16 cellular contexts compared by ENCODE assay signal in genomic region chr2:233919938-233920337, GRCh38. TPM values are rescaled to one million over a fixed set of nuclear protein-coding genes. Genes with fewer than 3 reads are reported as not detected.
DNase-seq lines count a peak whose midpoint lies in the region; ATAC-seq lines count a peak whose summit lies in the region.
"Had no signal": no experiment of that assay in that cellular context is flagged by ENCODE, and none has a peak within 500 bp of the region (broad histone marks: within the 10 kb centered on the region; RNA-seq: fewer than 3 reads in every experiment).

No MANE protein-coding gene starts in this region.

- H2BK15ac ChIP-seq in mesenchymal stem cell (ENCODE audit: low read depth, poor library complexity, severe bottlenecking), result no peak overlapping the region

- H2BK12ac ChIP-seq in mesenchymal stem cell (ENCODE audit: low read length in 2 of 2), result no peak overlapping the region

- no peak overlapping the region for H3K14ac ChIP-seq in mesenchymal stem cell (ENCODE audit: low read length in 2 of 2)

- DNase-seq in DMS53 (lab: John Stamatoyannopoulos, UW) (peak; percentile 22), DMS53 treated with DMSO at 0.1 percent for 48 hours (lab: John Stamatoyannopoulos, UW; ENCODE audit: unreplicated experiment) (no peak), MG63 (peak; percentile 46), amniotic epithelial cell (ENCODE audit: low read depth) (peak; percentile 6), mesenchymal stem cell (peak; percentile 32), NCI-H2107 (lab: John Stamatoyannopoulos, UW) (no peak), NCI-H2196 (lab: John Stamatoyannopoulos, UW; ENCODE audit: unreplicated experiment) (no peak)
- DNase-seq: Calu3, esophagus squamous epithelium, mucosa of descending colon, NCI-H2029, Peyer's patch, T-helper 9 cell had no signal

- no peak overlapping the region for H3K18ac ChIP-seq in mesenchymal stem cell (ENCODE audit: low read depth in 1 of 2, low read length in 2 of 2)

- no peak overlapping the region for H2BK120ac ChIP-seq in mesenchymal stem cell (ENCODE audit: low read depth, low read length)

- H3K79me1 ChIP-seq in mesenchymal stem cell (replicated peaks; ENCODE audit: low read length, poor library complexity, severe bottlenecking), result no peaks in the 10 kb centered on the region

- H4K8ac ChIP-seq in mesenchymal stem cell (ENCODE audit: low read length), result no peak overlapping the region

- no peak overlapping the region for H3K23ac ChIP-seq in mesenchymal stem cell (ENCODE audit: low read length in 2 of 2)

- H3K36me3 ChIP-seq in MG63 (no peaks in the 10 kb centered on the region), mesenchymal stem cell (ENCODE audit: control insufficient read depth in 1 of 2, insufficient read depth in 2 of 2, low read depth in 1 of 2, low read length in 2 of 2) (no peaks in the 10 kb centered on the region)
- H3K36me3 ChIP-seq: esophagus squamous epithelium, Peyer's patch had no signal

- no peak overlapping the region for H3K4ac ChIP-seq in mesenchymal stem cell (ENCODE audit: low read depth in 1 of 2, low read length in 2 of 2)

- H3K4me3 ChIP-seq in MG63, result no peak overlapping the region
- no peak overlapping the region for H3K4me3 ChIP-seq in mesenchymal stem cell (ENCODE audit: insufficient read depth in 1 of 2, low read depth in 1 of 2, low read length in 2 of 2)
- H3K4me3 ChIP-seq: esophagus squamous epithelium, mucosa of descending colon, Peyer's patch had no signal

- no peak overlapping the region for H3K27ac ChIP-seq in mesenchymal stem cell (ENCODE audit: low read length, poor library complexity, severe bottlenecking)
- H3K27ac ChIP-seq: 22Rv1, esophagus squamous epithelium, Peyer's patch had no signal

- 58% methylated on average over 3 of the region's 3 CpGs for WGBS in mesenchymal stem cell

- no peak overlapping the region for H4K91ac ChIP-seq in mesenchymal stem cell (ENCODE audit: low read length)

- no peak overlapping the region for H2AFZ ChIP-seq in mesenchymal stem cell (ENCODE audit: low read depth, low read length)

- ATAC-seq in GM18502 (IDR thresholded peaks at IDR 0.05; ENCODE audit: poor library complexity, unreplicated experiment), result no peak
- ATAC-seq: mucosa of descending colon had no signal

- peaks cover 24% of the 10 kb centered on the region for H3K27me3 ChIP-seq in MG63
- H3K27me3 ChIP-seq in mesenchymal stem cell (ENCODE audit: control insufficient read depth in 1 of 2, insufficient read depth in 1 of 2, low read length in 2 of 2), result peaks cover 27 to 39% of the 10 kb centered on the region in 2 experiments
- H3K27me3 ChIP-seq: Peyer's patch had no signal

- no peak overlapping the region for H2AK5ac ChIP-seq in mesenchymal stem cell (ENCODE audit: low read length, severe bottlenecking)

- H3K9me3 ChIP-seq in MG63 (no peaks in the 10 kb centered on the region), mesenchymal stem cell (ENCODE audit: control insufficient read depth, low read length) (no peaks in the 10 kb centered on the region)
- H3K9me3 ChIP-seq: esophagus squamous epithelium, mucosa of descending colon, Peyer's patch had no signal

- H3K4me1 ChIP-seq in mesenchymal stem cell (ENCODE audit: control insufficient read depth, insufficient read depth, low read depth, low read length), result peaks cover 2% of the 10 kb centered on the region
- H3K4me1 ChIP-seq: esophagus squamous epithelium, Peyer's patch had no signal

- no peak overlapping the region for H3K9ac ChIP-seq in mesenchymal stem cell (ENCODE audit: low read length)

- no peak overlapping the region for H2BK5ac ChIP-seq in mesenchymal stem cell (ENCODE audit: low read depth, low read length, poor library complexity, severe bottlenecking)

- H3K4me2 ChIP-seq in mesenchymal stem cell (ENCODE audit: low read length, poor library complexity, severe bottlenecking), result no peak overlapping the region

RNA-seq across cellular contexts. Expression of gene TRPM8, which starts 2.8 kb away (rescaled TPM):
- total RNA-seq in MG63 (2014; rRNA removed; shearing (Covaris generic); ENCODE audit: low replicate concordance), result not detected in 2 replicates
- polyA plus RNA-seq in mesenchymal stem cell (2013, experiment 1 of 2), result 0.04 TPM
- 0.03 TPM for polyA plus RNA-seq in mesenchymal stem cell (2013, experiment 2 of 2)
- total RNA-seq: esophagus squamous epithelium, mucosa of descending colon, Peyer's patch, pulmonary artery endothelial cell had no signal

Comparison
In these comparisons a context has a peak if more than half of its experiments do, and no peak if none do; other contexts are left out.
1. DNase-seq: peak in DMS53 (single experiment), MG63 (single experiment), amniotic epithelial cell (single experiment) and mesenchymal stem cell (single experiment); none in DMS53 treated with DMSO at 0.1 percent for 48 hours (single experiment), NCI-H2107 (single experiment) and NCI-H2196 (single experiment).